ENCODE assay signal across 11 cellular contexts in genomic region chr7:27106181-27106905, GRCh38. TPM values are rescaled to one million over a fixed set of nuclear protein-coding genes. Genes with fewer than 3 reads are reported as not detected.
DNase-seq lines count a peak whose midpoint lies in the region; ATAC-seq, FAIRE-seq and TF ChIP-seq lines count a peak whose summit lies in the region.
"Had no signal": no experiment of that assay in that cellular context is flagged by ENCODE, and none has a peak within 500 bp of the region (broad histone marks: within the 10 kb centered on the region; RNA-seq: fewer than 3 reads in every experiment).

No MANE protein-coding gene starts in this region.

- no peak for TF ChIP-seq EP300 in transverse colon (IDR thresholded peaks at IDR 0.05; ENCODE audit: low read depth)

- TF ChIP-seq POLR2A in transverse colon (IDR thresholded peaks at IDR 0.05), result peak; percentile 23

- H3K4me3 Mint-ChIP-seq in activated CD4-positive, alpha-beta T cell treated with anti-CD3 and anti-CD28 coated beads, Interleukin-2, amount 10 ng/mL, durations not matched to agents 7 days and 5 days, result no peak overlapping the region
- H3K4me3 Mint-ChIP-seq in CD14-positive monocyte, result no peak overlapping the region

- BruUV-seq in Panc1 (replicated peaks; lab: Mats Ljungman, UMichigan), result no TSS peak

- TF ChIP-seq CTCF in Panc1 (IDR thresholded peaks at IDR 0.05) (no peak), transverse colon (IDR thresholded peaks at IDR 0.05) (no peak), CD14-positive monocyte (IDR thresholded peaks at IDR 0.05) (no peak)

- H3K9ac ChIP-seq in mucosa of rectum (ENCODE audit: low read depth in 1 of 2, low read length in 2 of 2), result peak overlapping the region; percentile 60 to 78

- FAIRE-seq in HTR-8/SVneo (lab: Jason Lieb, UNC), result no peak
- FAIRE-seq: GM19239 had no signal

- H3K27ac ChIP-seq in Panc1 (ENCODE audit: low read length) (peak overlapping the region; percentile 85), esophagus (ENCODE audit: low read depth in 2 of 2, low read length in 1 of 2) (peak overlapping the region; percentile 93 to 95), mucosa of rectum (ENCODE audit: low read depth in 2 of 2, low read length in 2 of 2) (peak overlapping the region; percentile 71 to 89), transverse colon (peak overlapping the region; percentile 90 to 96 (median 92))

- POLR2A ChIA-PET in Panc1 (lab: Charles Lee), result no interaction called here
- POLR2A ChIA-PET in activated CD4-positive, alpha-beta T cell treated with anti-CD3 and anti-CD28 coated beads, Interleukin-2, amount 10 ng/mL, durations not matched to agents 7 days and 5 days (lab: Charles Lee), result no interaction called here

- WGBS in esophagus, 2 donors, result 19 to 39% methylated on average over 44 of the region's 44 CpGs
- WGBS in transverse colon (ENCODE audit: low coverage in 1 of 2), 2 donors, result 20 to 40% methylated on average over 1 to 44 of the region's 44 CpGs

- H3K27me3 ChIP-seq in Panc1 (ENCODE audit: control insufficient read depth, insufficient read depth, low read length) (no peaks in the 10 kb centered on the region), esophagus (ENCODE audit: control insufficient read depth in 1 of 2, insufficient read depth in 2 of 2, low read length in 2 of 2) (no peaks in the 10 kb centered on the region), mucosa of rectum (ENCODE audit: control insufficient read depth in 2 of 2, insufficient read depth in 2 of 2, low read length in 2 of 2) (no peaks in the 10 kb centered on the region), transverse colon (no peaks in the 10 kb centered on the region)

- no peak for DNase-seq in Panc1 (ENCODE audit: low read depth, low spot score)
- no peak for DNase-seq in transverse colon
- DNase-seq in activated CD4-positive, alpha-beta T cell treated with anti-CD3 and anti-CD28 coated beads, Interleukin-2, amount 10 ng/mL, durations not matched to agents 7 days and 5 days, result no peak
- DNase-seq in HTR-8/SVneo (ENCODE audit: insufficient read length, low spot score), result no peak
- DNase-seq in NK-92 (lab: John Stamatoyannopoulos, UW; ENCODE audit: unreplicated experiment), result no peak
- no peak for DNase-seq in CD14-positive monocyte (ENCODE audit: low spot score)
- DNase-seq: amygdala; stimulated activated naive CD4-positive, alpha-beta T cell had no signal

- H3K27ac Mint-ChIP-seq in activated CD4-positive, alpha-beta T cell treated with anti-CD3 and anti-CD28 coated beads, Interleukin-2, amount 10 ng/mL, durations not matched to agents 7 days and 5 days, result no peak overlapping the region
- H3K27ac Mint-ChIP-seq in CD14-positive monocyte, result no peak overlapping the region

- peaks cover 8% of the 10 kb centered on the region for H3K4me1 Mint-ChIP-seq in activated CD4-positive, alpha-beta T cell treated with anti-CD3 and anti-CD28 coated beads, Interleukin-2, amount 10 ng/mL, durations not matched to agents 7 days and 5 days
- peaks cover 21% of the 10 kb centered on the region for H3K4me1 Mint-ChIP-seq in CD14-positive monocyte

- no peaks in the 10 kb centered on the region for H3K9me3 Mint-ChIP-seq in activated CD4-positive, alpha-beta T cell treated with anti-CD3 and anti-CD28 coated beads, Interleukin-2, amount 10 ng/mL, durations not matched to agents 7 days and 5 days
- H3K9me3 Mint-ChIP-seq in CD14-positive monocyte, result peaks cover 0 to 28% (median 20%) of the 10 kb centered on the region in 7 donors

- peaks cover 45% of the 10 kb centered on the region for H3K27me3 Mint-ChIP-seq in activated CD4-positive, alpha-beta T cell treated with anti-CD3 and anti-CD28 coated beads, Interleukin-2, amount 10 ng/mL, durations not matched to agents 7 days and 5 days
- H3K27me3 Mint-ChIP-seq in CD14-positive monocyte (ENCODE audit: low read depth in 3 of 3), result peaks cover 45 to 54% (median 48%) of the 10 kb centered on the region in 3 donors

- H3K4me1 ChIP-seq in Panc1 (ENCODE audit: control insufficient read depth, insufficient read depth, low read length) (peaks cover 74% of the 10 kb centered on the region), esophagus (ENCODE audit: control insufficient read depth in 2 of 2, insufficient read depth in 2 of 2, low read length in 1 of 2) (peaks cover 0 to 10% of the 10 kb centered on the region in 2 donors), mucosa of rectum (ENCODE audit: control insufficient read depth in 2 of 2, insufficient read depth in 2 of 2, low read length in 2 of 2) (peaks cover 30 to 56% of the 10 kb centered on the region in 2 donors), transverse colon (peaks cover 3 to 91% (median 37%) of the 10 kb centered on the region in 4 donors)

- in situ Hi-C loops in Panc1 (cut with HindIII; ENCODE audit: low pct_unique_long_range_greater_than_20kb, low sequenced_read_pairs), result no loop called here
- in situ Hi-C loops in transverse colon (cut with MboI; ENCODE audit: low pct_ligation_motif_present in 1 of 4, low pct_unique_long_range_greater_than_20kb in 1 of 4, low sequenced_read_pairs in 3 of 4), result no loop called here

- no peak for ATAC-seq in Panc1

- intact Hi-C loops in Panc1 (cut with micrococcal nuclease; ENCODE audit: unreplicated experiment), result no loop called here
- intact Hi-C loops in transverse colon (cut with DNase I; ENCODE audit: low total_unique reads), result loop anchor here (5.0 kb wide), 1 partner anchor 41 kb away; the partner anchor contains the start of gene HOXA6
- intact Hi-C loops in CD14-positive monocyte (cut with micrococcal nuclease), result no loop called here

- 0 out of 2 replicates have a peak, but pooled peaks cover 2% of the 10 kb centered on the region for H3K36me3 ChIP-seq in Panc1 (ENCODE audit: control insufficient read depth, insufficient read depth, low read length)
- no peaks in the 10 kb centered on the region for H3K36me3 ChIP-seq in esophagus (ENCODE audit: control insufficient read depth in 2 of 2, insufficient read depth in 2 of 2, low read length in 1 of 2)
- H3K36me3 ChIP-seq in mucosa of rectum (ENCODE audit: control insufficient read depth in 2 of 2, insufficient read depth in 2 of 2, low read length in 2 of 2), result peaks cover 3 to 8% of the 10 kb centered on the region in 2 donors
- no peaks in the 10 kb centered on the region for H3K36me3 ChIP-seq in transverse colon

- H3K9me3 ChIP-seq in Panc1 (ENCODE audit: control insufficient read depth, insufficient read depth, low read depth, low read length) (no peaks in the 10 kb centered on the region), esophagus (ENCODE audit: control insufficient read depth in 2 of 2, insufficient read depth in 1 of 2, low read depth in 1 of 2, low read length in 1 of 2) (no peaks in the 10 kb centered on the region), mucosa of rectum (ENCODE audit: control insufficient read depth in 2 of 2, low read length in 2 of 2) (no peaks in the 10 kb centered on the region), transverse colon (no peaks in the 10 kb centered on the region)

- H3K4me3 ChIP-seq in Panc1 (ENCODE audit: low read depth in 2 of 2, low read length in 2 of 2), result no peak overlapping the region
- H3K4me3 ChIP-seq in esophagus (ENCODE audit: low read depth in 1 of 2, low read length in 2 of 2), result peak overlapping the region; percentile 44 to 48
- peak overlapping the region; percentile 62 to 63 for H3K4me3 ChIP-seq in mucosa of rectum (ENCODE audit: low read length in 2 of 2)
- H3K4me3 ChIP-seq in transverse colon, result peak overlapping the region in 3 of 4 donors; percentile 21 to 36 (median 25)

- CTCF ChIA-PET in Panc1 (lab: Charles Lee), result no interaction called here
- CTCF ChIA-PET in activated CD4-positive, alpha-beta T cell treated with anti-CD3 and anti-CD28 coated beads, Interleukin-2, amount 10 ng/mL, durations not matched to agents 7 days and 5 days (lab: Charles Lee), result no interaction called here

- H3K36me3 Mint-ChIP-seq in activated CD4-positive, alpha-beta T cell treated with anti-CD3 and anti-CD28 coated beads, Interleukin-2, amount 10 ng/mL, durations not matched to agents 7 days and 5 days (ENCODE audit: low read depth), result peaks cover 8% of the 10 kb centered on the region
- H3K36me3 Mint-ChIP-seq in CD14-positive monocyte, result peaks cover 15 to 16% of the 10 kb centered on the region in 2 donors

RNA-seq across cellular contexts. Expression of gene HOXA2, which starts 3.9 kb away (rescaled TPM):
- total RNA-seq in Panc1 (2021; ENCODE audit: unreplicated experiment) (2.9 TPM), transverse colon (10 to 100 TPM in 1 of 4 donors, 1 to 10 TPM in 3; 2.7 to 16.1 (median 5.2) TPM)
- polyA plus RNA-seq in Panc1 (2012; ENCODE audit: insufficient read length), result 0.84 TPM
- polyA plus RNA-seq in esophagus (1 to 10 TPM; 1.8 to 2.3 TPM), CD14-positive monocyte (not detected)
- not detected for total RNA-seq in activated CD4-positive, alpha-beta T cell treated with anti-CD3 and anti-CD28 coated beads, Interleukin-2, amount 10 ng/mL, durations not matched to agents 7 days and 5 days

RNA-seq across cellular contexts. Expression of gene HOXA1, which starts 10.5 kb away (rescaled TPM):
- total RNA-seq in Panc1 (2021; ENCODE audit: unreplicated experiment), result 8.8 TPM
- 5.3 TPM for polyA plus RNA-seq in Panc1 (2012; ENCODE audit: insufficient read length)
- polyA plus RNA-seq in esophagus, result 1 to 10 TPM; 1.5 to 2.1 TPM
- total RNA-seq in transverse colon, result 1 to 10 TPM; 1.4 to 3.2 (median 1.8) TPM
- under 1 TPM; 0.22 to 0.58 TPM for total RNA-seq in activated CD4-positive, alpha-beta T cell treated with anti-CD3 and anti-CD28 coated beads, Interleukin-2, amount 10 ng/mL, durations not matched to agents 7 days and 5 days
- under 1 TPM in 1 of 2 donors, not detected in 1; 0.11 TPM for polyA plus RNA-seq in CD14-positive monocyte

RNA-seq across cellular contexts. Expression of gene HOXA4, which starts 24.2 kb away (rescaled TPM):
- total RNA-seq in Panc1 (2021; ENCODE audit: unreplicated experiment), result 0.39 TPM
- 0.45 TPM for polyA plus RNA-seq in Panc1 (2012; ENCODE audit: insufficient read length)
- 1 to 10 TPM; 7.6 to 8.6 TPM for polyA plus RNA-seq in esophagus
- 10 to 100 TPM in 2 of 4 donors, 1 to 10 TPM in 2; 3.5 to 42.4 (median 10.6) TPM for total RNA-seq in transverse colon
- under 1 TPM in 1 of 2 experiments, not detected in 1; 0.25 TPM for total RNA-seq in activated CD4-positive, alpha-beta T cell treated with anti-CD3 and anti-CD28 coated beads, Interleukin-2, amount 10 ng/mL, durations not matched to agents 7 days and 5 days
- polyA plus RNA-seq in CD14-positive monocyte, result not detected

RNA-seq across cellular contexts. Expression of gene HOXA5, which starts 37.1 kb away (rescaled TPM):
- 3.9 TPM for total RNA-seq in Panc1 (2021; ENCODE audit: unreplicated experiment)
- 3.0 TPM for polyA plus RNA-seq in Panc1 (2012; ENCODE audit: insufficient read length)
- 1 to 10 TPM; 1.7 to 3.5 TPM for polyA plus RNA-seq in esophagus
- 10 to 100 TPM; 18.3 to 89.8 (median 31.6) TPM for total RNA-seq in transverse colon
- not detected for total RNA-seq in activated CD4-positive, alpha-beta T cell treated with anti-CD3 and anti-CD28 coated beads, Interleukin-2, amount 10 ng/mL, durations not matched to agents 7 days and 5 days
- polyA plus RNA-seq in CD14-positive monocyte, result 1 to 10 TPM in 1 of 2 donors, under 1 TPM in 1; 0.85 to 1.8 TPM

RNA-seq across cellular contexts. Expression of gene HOXA6, which starts 41.2 kb away (rescaled TPM):
- total RNA-seq in Panc1 (2021; ENCODE audit: unreplicated experiment) (3.3 TPM), transverse colon (10 to 100 TPM; 12.9 to 27.8 (median 17.3) TPM)
- polyA plus RNA-seq in Panc1 (2012; ENCODE audit: insufficient read length), result 4.8 TPM
- polyA plus RNA-seq in esophagus (under 1 TPM; 0.19 to 0.69 TPM), CD14-positive monocyte (not detected)
- not detected for total RNA-seq in activated CD4-positive, alpha-beta T cell treated with anti-CD3 and anti-CD28 coated beads, Interleukin-2, amount 10 ng/mL, durations not matched to agents 7 days and 5 days

Comparison
In these comparisons a context has a peak if more than half of its experiments do, and no peak if none do; other contexts are left out.
1. H3K4me3 ChIP-seq: peak in esophagus (2 of 2), mucosa of rectum (2 of 2) and transverse colon (3 of 4); none in Panc1 (0 of 2).
2. Peak in every context shown above with its lines, with median percentiles within 50 percentile points of each other: H3K27ac ChIP-seq.